Comparison of ENCODE assay signal across 17 cellular contexts in genomic region chr4:3700223-3700622, GRCh38.
"Had no signal": no experiment of that assay in that cellular context is flagged by ENCODE, and none has a peak within 500 bp of the region (broad histone marks: within the 10 kb centered on the region; RNA-seq: fewer than 3 reads in every experiment).

No MANE protein-coding gene starts in this region.

- H3K36me3 ChIP-seq: left lung, tibial artery, upper lobe of left lung, vagina had no signal

- H3K4me1 ChIP-seq: left lung, parathyroid adenoma, psoas muscle, upper lobe of left lung, vagina had no signal

- DNase-seq: effector memory CD4-positive, alpha-beta T cell; islet precursor cell; naive B cell; retina; stimulated activated CD4-positive, alpha-beta T cell treated with anti-CD3 and anti-CD28 coated beads, Interleukin-12 subunit alpha, Interleukin-12 subunit beta, amount 100 ng/mL, for 4 hours; stimulated activated CD4-positive, alpha-beta T cell treated with anti-CD3 and anti-CD28 coated beads, Interleukin-2, amount 100 ng/mL, for 48 hours; stimulated activated naive CD4-positive, alpha-beta T cell treated with Interleukin-2 at 50 U/mL for 16 hours had no signal

- H3K9ac ChIP-seq: parathyroid adenoma had no signal

- ATAC-seq: esophagus mucosa, left lung, psoas muscle, sciatic nerve had no signal

- H3K27ac ChIP-seq: left lung, parathyroid adenoma, psoas muscle, skin epidermis, tibial artery, upper lobe of left lung, vagina had no signal

- H3K4me1 Mint-ChIP-seq: naive B cell had no signal

- H3K27ac Mint-ChIP-seq: nephron had no signal

- H3K9me3 ChIP-seq: psoas muscle, vagina had no signal

- H2AFZ ChIP-seq: parathyroid adenoma had no signal

- H3K4me3 ChIP-seq: left lung, psoas muscle, skin epidermis, tibial artery, upper lobe of left lung, vagina had no signal

- H3K79me2 ChIP-seq: parathyroid adenoma had no signal

- H3K4me3 Mint-ChIP-seq: naive B cell, nephron had no signal
